Comparison of ENCODE assay signal across 7 cellular contexts in the genomic region with DNA sequence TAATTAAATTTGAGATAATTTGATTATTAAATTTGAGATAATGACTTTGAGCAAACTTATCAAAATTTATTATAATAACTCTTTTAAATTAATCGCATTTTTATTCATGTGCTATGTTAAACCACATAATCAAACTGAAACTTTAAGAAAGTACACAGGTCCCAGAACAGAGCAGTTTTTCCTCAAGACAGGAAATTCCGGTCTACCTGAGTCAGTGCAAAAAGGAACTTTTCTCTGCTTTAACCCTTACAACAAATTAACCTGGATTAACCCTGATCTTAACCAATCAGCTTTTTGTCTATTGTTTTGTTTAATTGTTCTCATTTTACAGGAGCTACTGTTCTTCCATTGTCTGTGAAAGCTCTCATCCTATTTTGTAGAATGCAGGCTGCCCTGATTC.
DNase-seq lines count a peak whose midpoint lies in the region; ATAC-seq, FAIRE-seq and TF ChIP-seq lines count a peak whose summit lies in the region.
"Not testable (repeated sequence)": the region's sequence is repeated elsewhere in the genome, so short reads cannot be mapped to it uniquely, and the experiment has no call there.

No MANE protein-coding gene starts in this region.

- H4K20me1 ChIP-seq in GM23338 (replicated peaks; ENCODE audit: insufficient read depth); H1 (replicated peaks in 1 of 2; ENCODE audit: control insufficient read depth in 1 of 2, insufficient read depth in 2 of 2, low read length in 2 of 2); keratinocyte (ENCODE audit: control insufficient read depth, extremely low read depth, insufficient read depth, low read length): not testable (repeated sequence)

- not testable (repeated sequence) for H4K8ac ChIP-seq in H1 (ENCODE audit: extremely low read depth, insufficient read depth, low read length)

- H3K27ac ChIP-seq in GM23338 (ENCODE audit: low read depth) (peak overlapping the region; percentile 74), HUES6 (ENCODE audit: low read depth, low read length) (peak overlapping the region; percentile 90), RWPE2 (ENCODE audit: poor library complexity, severe bottlenecking) (peak overlapping the region; percentile 58), H1 (ENCODE audit: low read depth, low read length) (peak overlapping the region; percentile 61; the same call in 1 of the 2 replicates)
- not testable (repeated sequence) for H3K27ac ChIP-seq in keratinocyte (ENCODE audit: control insufficient read depth, insufficient read depth, low read length)

- CTCF ChIA-PET in H1 (lab: Charles Lee; ENCODE audit: partially characterized antibody) = not testable (repeated sequence)

- not testable (repeated sequence) for H3K4me1 ChIP-seq in GM23338 (ENCODE audit: insufficient read depth); H1 (replicated peaks in 1 of 4; ENCODE audit: control insufficient read depth in 3 of 4, insufficient read depth in 4 of 4, low read length in 3 of 4); keratinocyte (ENCODE audit: control insufficient read depth, extremely low read depth, insufficient read depth, low read length)
- H3K4me1 ChIP-seq in HUES6 (ENCODE audit: control insufficient read depth, insufficient read depth, low read length) = peaks cover 21% of the 10 kb centered on the region
- peaks cover 13% of the 10 kb centered on the region for H3K4me1 ChIP-seq in RWPE2 (ENCODE audit: insufficient read depth, poor library complexity, severe bottlenecking)

- H3K23me2 ChIP-seq in H1 (ENCODE audit: low read depth, low read length) = not testable (repeated sequence)

- H3K36me3 Mint-ChIP-seq in GM23338 (ENCODE audit: low read depth) = not testable (repeated sequence)

- not testable (repeated sequence) for H3K27me3 Mint-ChIP-seq in GM23338 (ENCODE audit: insufficient read depth, low read depth, poor library complexity)

- not testable (repeated sequence) for H4K91ac ChIP-seq in H1 (replicated peaks; ENCODE audit: insufficient read length, low read length)

- H3K36me3 ChIP-seq in GM23338 (ENCODE audit: insufficient read depth); HUES6 (ENCODE audit: control insufficient read depth, insufficient read depth, low read length); RWPE2 (ENCODE audit: low read depth); H1 (ENCODE audit: control insufficient read depth in 2 of 4, insufficient read depth in 4 of 4, low read length in 3 of 4); keratinocyte (ENCODE audit: control insufficient read depth in 2 of 2, extremely low read depth in 1 of 2, insufficient read depth in 2 of 2, low read length in 2 of 2): not testable (repeated sequence)

- H3K27me3 ChIP-seq in GM23338 (ENCODE audit: insufficient read depth); HUES6 (ENCODE audit: control insufficient read depth, insufficient read depth, low read length); RWPE2 (ENCODE audit: insufficient read depth, poor library complexity, severe bottlenecking); H1 (replicated peaks in 1 of 4; ENCODE audit: control insufficient read depth in 3 of 4, extremely low read depth in 1 of 4, insufficient read depth in 3 of 4, low read length in 3 of 4); keratinocyte (ENCODE audit: control insufficient read depth, extremely low read depth, insufficient read depth, low read length): not testable (repeated sequence)

- H3K23ac ChIP-seq in H1 (ENCODE audit: insufficient read length) = not testable (repeated sequence)

- peak overlapping the region; percentile 78; the same call in 1 of the 2 replicates for H2BK5ac ChIP-seq in H1 (ENCODE audit: low read depth, low read length)

- H3K4me3 Mint-ChIP-seq in GM23338 = peak overlapping the region; percentile 19; the same call in 1 of the 3 replicates

- TF ChIP-seq EP300 in H1 (IDR thresholded peaks at IDR 0.05; ENCODE audit: borderline replicate concordance in 1 of 2, low read depth in 2 of 2, low read length in 2 of 2) = not testable (repeated sequence)

- not testable (repeated sequence) for H3K56ac ChIP-seq in H1 (replicated peaks; ENCODE audit: insufficient read length, low read depth, low read length)

- POLR2A ChIA-PET in H1 (lab: Charles Lee; ENCODE audit: partially characterized antibody) = not testable (repeated sequence)

- H3K4me2 ChIP-seq in GM23338 (peak overlapping the region; percentile 73), H1 (ENCODE audit: insufficient read depth in 1 of 2, low read depth in 2 of 2, low read length in 2 of 2) (peak overlapping the region in 1 of 2 experiments; percentile 53; a peak in 2 of 4 replicates), keratinocyte (ENCODE audit: control insufficient read depth, extremely low read depth, insufficient read depth, low read depth, low read length) (peak overlapping the region; percentile 27)

- dilution Hi-C loops in keratinocyte (cut with MboI; ENCODE audit: extremely low pct_ligation_motif_present, low sequenced_read_pairs) = not testable (repeated sequence)

- TF ChIP-seq CTCF in GM23338 (conservative IDR thresholded peaks at IDR 0.05; ENCODE audit: low read depth in 2 of 2); RWPE2 (IDR thresholded peaks at IDR 0.05; ENCODE audit: poor library complexity, severe bottlenecking); H1 (IDR thresholded peaks at IDR 0.05; ENCODE audit: control extremely low read depth in 1 of 3, insufficient read depth in 1 of 3, low read depth in 1 of 3, low read length in 3 of 3); keratinocyte (optimal IDR thresholded peaks at IDR 0.05 in 1 of 3, IDR thresholded peaks at IDR 0.05 in 1 of 3, conservative IDR thresholded peaks at IDR 0.05 in 1 of 3; ENCODE audit: extremely low read depth in 1 of 3, insufficient read depth in 2 of 3, low read length in 3 of 3): not testable (repeated sequence)

- H2BK120ac ChIP-seq in H1 (replicated peaks; ENCODE audit: low read depth, low read length) = not testable (repeated sequence)

- 76% methylated on average over 2 of the region's 2 CpGs; no CpG with 5 or more reads in 1 of the 2 experiments for WGBS in H1 (ENCODE audit: extremely low coverage in 1 of 2, insufficient coverage in 1 of 2, insufficient read length in 1 of 2, insufficient replicate concordance in 2 of 2, low coverage in 1 of 2, low lambda C conversion rate in 2 of 2, missing lambda C conversion rate in 1 of 2), 2 experiments

- not testable (repeated sequence) for H3K4me1 Mint-ChIP-seq in GM23338

- H3K18ac ChIP-seq in H1 (ENCODE audit: extremely low read depth, low read length) = not testable (repeated sequence)

- H3K79me1 ChIP-seq in H1 (ENCODE audit: low read depth, low read length) = not testable (repeated sequence)

- not testable (repeated sequence) for H2BK20ac ChIP-seq in H1 (ENCODE audit: low read length)

- not testable (repeated sequence) for H2AK5ac ChIP-seq in H1 (ENCODE audit: low read depth, low read length)

- not testable (repeated sequence) for H3K14ac ChIP-seq in H1 (ENCODE audit: insufficient read length)

- not testable (repeated sequence) for TF ChIP-seq RAD21 in H1 (IDR thresholded peaks at IDR 0.05 in 1 of 2, conservative IDR thresholded peaks at IDR 0.05 in 1 of 2; ENCODE audit: low read depth in 2 of 2, low read length in 2 of 2)

- TF ChIP-seq POLR2A in H1 (IDR thresholded peaks at IDR 0.05; ENCODE audit: control extremely low read depth in 1 of 2, low read depth in 2 of 2, low read length in 2 of 2) = not testable (repeated sequence)

- H3K9ac ChIP-seq in HUES6 (ENCODE audit: low read length) = peak overlapping the region; percentile 67
- not testable (repeated sequence) for H3K9ac ChIP-seq in H1 (replicated peaks in 1 of 4; ENCODE audit: extremely low read depth in 1 of 4, low read depth in 3 of 4, low read length in 3 of 4); keratinocyte (ENCODE audit: control insufficient read depth, extremely low read depth, insufficient read depth, low read length)

- not testable (repeated sequence) for H2AFZ ChIP-seq in GM23338; H1 (ENCODE audit: low read length)
- peak overlapping the region; percentile 51 for H2AFZ ChIP-seq in keratinocyte (ENCODE audit: control insufficient read depth, low read length)

- not testable (repeated sequence) for H3K27ac Mint-ChIP-seq in GM23338

- not testable (repeated sequence) for H4K5ac ChIP-seq in H1 (ENCODE audit: insufficient read length, low read depth, low read length)

- peak overlapping the region; percentile 34; the same call in 1 of the 2 replicates for H3K4me3 ChIP-seq in GM23338
- peak overlapping the region; percentile 47 for H3K4me3 ChIP-seq in HUES6 (ENCODE audit: low read depth, low read length)
- H3K4me3 ChIP-seq in RWPE2 (ENCODE audit: severe bottlenecking); keratinocyte (ENCODE audit: control insufficient read depth in 2 of 3, extremely low read depth in 1 of 3, insufficient read depth in 2 of 3, low read depth in 1 of 3, low read length in 3 of 3): not testable (repeated sequence)
- peak overlapping the region in 1 of 4 experiments; percentile 24; a peak in 1 of 8 replicates for H3K4me3 ChIP-seq in H1 (ENCODE audit: extremely low read depth in 1 of 4, insufficient read depth in 2 of 4, low read depth in 3 of 4, low read length in 4 of 4)

- not testable (repeated sequence) for H3K4ac ChIP-seq in H1 (replicated peaks; ENCODE audit: insufficient read length, low read depth, low read length)

- DNase-seq in GM23338 (ENCODE audit: low spot score); RWPE2 (ENCODE audit: low spot score); H1 (ENCODE audit: low read depth in 1 of 2, low spot score in 2 of 2); keratinocyte (ENCODE audit: low read depth, low spot score): not testable (repeated sequence)
- DNase-seq in renal cortical epithelial cell (ENCODE audit: low read depth) = peak; percentile 31

- FAIRE-seq in H1 (lab: Jason Lieb, UNC); keratinocyte (lab: Jason Lieb, UNC): not testable (repeated sequence)

- H2BK15ac ChIP-seq in H1 (ENCODE audit: low read length) = not testable (repeated sequence)

- not testable (repeated sequence) for H3K9me2 ChIP-seq in GM23338 (ENCODE audit: insufficient read depth)

- H3F3A ChIP-seq in GM23338 (replicated peaks; ENCODE audit: low read depth) = not testable (repeated sequence)

- not testable (repeated sequence) for ATAC-seq in GM23338
- peak; percentile 95 for ATAC-seq in RWPE2 (ENCODE audit: low read depth)
- peak; percentile 63 for ATAC-seq in esophagus mucosa

- H3K79me2 ChIP-seq in GM23338 (replicated peaks; ENCODE audit: insufficient read depth); H1 (ENCODE audit: control insufficient read depth in 1 of 2, insufficient read depth in 2 of 2, low read length in 2 of 2); keratinocyte (ENCODE audit: control insufficient read depth, insufficient read depth, low read length): not testable (repeated sequence)

- H3K9me1 ChIP-seq in keratinocyte (ENCODE audit: control insufficient read depth, extremely low read depth, insufficient read depth, low read length) = not testable (repeated sequence)

- H2BK12ac ChIP-seq in H1 (ENCODE audit: low read depth, low read length) = not testable (repeated sequence)

- not testable (repeated sequence) for H3K9me3 ChIP-seq in HUES6 (ENCODE audit: control insufficient read depth, insufficient read depth, low read depth, low read length); RWPE2 (ENCODE audit: severe bottlenecking); H1 (ENCODE audit: insufficient read depth in 2 of 2, low read depth in 1 of 2, low read length in 1 of 2); keratinocyte (ENCODE audit: control insufficient read depth, low read depth, low read length)

- H3K9me3 Mint-ChIP-seq in GM23338 = not testable (repeated sequence)
